ENCODE assay signal across 24 cellular contexts in genomic region chr4:30256105-30256828, GRCh38.
DNase-seq lines count a peak whose midpoint lies in the region; ATAC-seq and TF ChIP-seq lines count a peak whose summit lies in the region.
"Had no signal": no experiment of that assay in that cellular context is flagged by ENCODE, and none has a peak within 500 bp of the region (broad histone marks: within the 10 kb centered on the region; RNA-seq: fewer than 3 reads in every experiment).

No MANE protein-coding gene starts in this region.

- no peak overlapping the region for H3K4me3 ChIP-seq in Caco-2 (ENCODE audit: low read depth, low read length)
- no peak overlapping the region for H3K4me3 ChIP-seq in Jurkat, Clone E6-1 (ENCODE audit: low read length)
- H3K4me3 ChIP-seq in epithelial cell of esophagus (ENCODE audit: low read length): no peak overlapping the region
- no peak overlapping the region for H3K4me3 ChIP-seq in hepatocyte
- H3K4me3 ChIP-seq in spleen: no peak overlapping the region
- H3K4me3 ChIP-seq: breast epithelium, smooth muscle cell had no signal

- no peaks in the 10 kb centered on the region for H3K9me3 Mint-ChIP-seq in Caco-2 (ENCODE audit: unreplicated experiment)
- H3K9me3 Mint-ChIP-seq in stimulated activated naive CD8-positive, alpha-beta T cell treated with anti-CD3 and anti-CD28 coated beads, Interleukin-15, amount 100 ng/mL, for 72 hours: peaks cover 0 to 15% of the 10 kb centered on the region in 2 donors

- H3K9me3 ChIP-seq in Caco-2 (no peaks in the 10 kb centered on the region), hepatocyte (ENCODE audit: low read depth) (no peaks in the 10 kb centered on the region), spleen (peaks cover 0 to 40% (median 24%) of the 10 kb centered on the region in 8 donors)
- H3K9me3 ChIP-seq: neutrophil had no signal

- TF ChIP-seq POLR2A in spleen (IDR thresholded peaks at IDR 0.05): no peak

- H3K27ac ChIP-seq in hepatocyte (no peak overlapping the region), spleen (no peak overlapping the region)
- H3K27ac ChIP-seq: breast epithelium, neutrophil, VCaP had no signal

- H3K9me2 ChIP-seq in hepatocyte (replicated peaks; ENCODE audit: insufficient read depth): no peaks in the 10 kb centered on the region

- H2AFZ ChIP-seq in hepatocyte: no peak overlapping the region

- H3K79me2 ChIP-seq in hepatocyte: no peaks in the 10 kb centered on the region

- H3K36me3 ChIP-seq in Caco-2 (ENCODE audit: control insufficient read depth, insufficient read depth, low read length): no peaks in the 10 kb centered on the region
- no peaks in the 10 kb centered on the region for H3K36me3 ChIP-seq in hepatocyte (replicated peaks; ENCODE audit: insufficient read depth, low read depth)
- no peaks in the 10 kb centered on the region for H3K36me3 ChIP-seq in spleen
- H3K36me3 ChIP-seq: breast epithelium, neutrophil had no signal

- CTCF ChIA-PET in Caco-2 (lab: Charles Lee): no interaction called here

- H3K4me2 ChIP-seq in hepatocyte: no peak overlapping the region
- H3K4me2 ChIP-seq: smooth muscle cell had no signal

- peak overlapping the region; percentile 60 for H3K4me3 Mint-ChIP-seq in Caco-2 (ENCODE audit: unreplicated experiment)
- H3K4me3 Mint-ChIP-seq in stimulated activated naive CD8-positive, alpha-beta T cell treated with anti-CD3 and anti-CD28 coated beads, Interleukin-15, amount 100 ng/mL, for 72 hours: no peak overlapping the region
- H3K4me3 Mint-ChIP-seq: T-helper 17 cell had no signal

- H3K27ac Mint-ChIP-seq in Caco-2 (ENCODE audit: unreplicated experiment): no peak overlapping the region
- no peak overlapping the region for H3K27ac Mint-ChIP-seq in stimulated activated naive CD8-positive, alpha-beta T cell treated with anti-CD3 and anti-CD28 coated beads, Interleukin-15, amount 100 ng/mL, for 72 hours
- H3K27ac Mint-ChIP-seq: T-helper 17 cell had no signal

- 87% methylated on average over 3 of the region's 3 CpGs for WGBS in hepatocyte (ENCODE audit: low lambda C conversion rate, missing lambda C conversion rate)
- 77 to 92% (median 82%) methylated on average over 3 of the region's 3 CpGs for WGBS in spleen, 5 donors

- H3K27me3 ChIP-seq in Caco-2 (replicated peaks; ENCODE audit: control insufficient read depth, insufficient read depth, low read length): no peaks in the 10 kb centered on the region
- H3K27me3 ChIP-seq in hepatocyte: no peaks in the 10 kb centered on the region
- H3K27me3 ChIP-seq in spleen (replicated peaks in 1 of 7): no peaks in the 10 kb centered on the region
- H3K27me3 ChIP-seq: breast epithelium, neutrophil had no signal

- ATAC-seq in stimulated activated naive CD8-positive, alpha-beta T cell treated with anti-CD3 and anti-CD28 coated beads, Interleukin-15, amount 100 ng/mL, for 72 hours: no peak
- ATAC-seq: stimulated activated naive CD8-positive, alpha-beta T cell treated with anti-CD3 and anti-CD28 coated beads, Interleukin-15, Interleukin-2, amounts not matched to agents 100 U/mL and 50 U/mL, for 24 hours; T-helper 17 cell had no signal

- TF ChIP-seq CTCF in Caco-2 (IDR thresholded peaks at IDR 0.05; ENCODE audit: insufficient read depth in 1 of 2, low read depth in 1 of 2, low read length in 1 of 2, severe bottlenecking in 1 of 2, unreplicated experiment in 1 of 2): no peak
- TF ChIP-seq CTCF in epithelial cell of esophagus (IDR thresholded peaks at IDR 0.05; ENCODE audit: insufficient read depth, low read depth, low read length, missing control alignments): no peak
- no peak for TF ChIP-seq CTCF in hepatocyte (IDR thresholded peaks at IDR 0.05; ENCODE audit: poor library complexity)
- TF ChIP-seq CTCF in spleen (IDR thresholded peaks at IDR 0.05 in 8 of 11, conservative IDR thresholded peaks at IDR 0.05 in 3 of 11): no peak

- no peaks in the 10 kb centered on the region for H3K27me3 Mint-ChIP-seq in Caco-2 (ENCODE audit: insufficient read depth, unreplicated experiment)
- no peaks in the 10 kb centered on the region for H3K27me3 Mint-ChIP-seq in stimulated activated naive CD8-positive, alpha-beta T cell treated with anti-CD3 and anti-CD28 coated beads, Interleukin-15, amount 100 ng/mL, for 72 hours
- H3K27me3 Mint-ChIP-seq: T-helper 17 cell had no signal

- no TSS peak for BruUV-seq in Caco-2 (replicated peaks; lab: Mats Ljungman, UMichigan)

- DNase-seq in Caco-2 (peak in 1 of 2 experiments; percentile 14), NCI-H69 (lab: John Stamatoyannopoulos, UW) (peak; percentile 72), epithelial cell of esophagus (ENCODE audit: low read depth) (peak; percentile 75), hepatocyte (ENCODE audit: low spot score) (no peak), activated gamma-delta T cell (lab: John Stamatoyannopoulos, UW) (no peak), spleen (no peak)
- peak; percentile 14 for DNase-seq in Jurkat, Clone E6-1 (ENCODE audit: low read depth, low spot score)
- DNase-seq in stimulated activated naive CD8-positive, alpha-beta T cell treated with anti-CD3 and anti-CD28 coated beads, Interleukin-15, amount 100 ng/mL, for 72 hours: no peak
- DNase-seq: activated CD4-positive, alpha-beta T cell treated with anti-CD3 and anti-CD28 coated beads, Interleukin-2, amount 50 U/mL, for 48 hours; activated gamma-delta T cell treated with Interleukin-2 at 50 U/mL for 16 hours; cortex of kidney; islet precursor cell; Kasumi-1; NCI-H1436 treated with DMSO at 0.1 percent for 48 hours; NCI-H524 treated with DMSO at 0.1 percent for 48 hours; SHP77 treated with DMSO at 0.1 percent for 48 hours; stimulated activated CD4-positive, alpha-beta T cell treated with anti-CD3 and anti-CD28 coated beads, Interleukin-4, amount 100 ng/mL, for 1 hour; stimulated activated naive CD8-positive, alpha-beta T cell treated with anti-CD3 and anti-CD28 coated beads, Interleukin-15, Interleukin-2, amounts not matched to agents 100 U/mL and 50 U/mL, for 24 hours; T-helper 17 cell; trophoblast cell had no signal

- POLR2A ChIA-PET in Caco-2 (lab: Charles Lee): no interaction called here

- H3K36me3 Mint-ChIP-seq in Caco-2 (ENCODE audit: insufficient read depth, unreplicated experiment): no peaks in the 10 kb centered on the region

- H3K4me1 Mint-ChIP-seq in Caco-2 (ENCODE audit: low read depth, unreplicated experiment): no peaks in the 10 kb centered on the region
- H3K4me1 Mint-ChIP-seq in stimulated activated naive CD8-positive, alpha-beta T cell treated with anti-CD3 and anti-CD28 coated beads, Interleukin-15, amount 100 ng/mL, for 72 hours: no peaks in the 10 kb centered on the region
- H3K4me1 Mint-ChIP-seq: T-helper 17 cell had no signal

- intact Hi-C loops in Caco-2 (cut with micrococcal nuclease; ENCODE audit: unreplicated experiment) (no loop called here), spleen (cut with DNase I; ENCODE audit: low total_unique reads) (no loop called here)

- no peaks in the 10 kb centered on the region for H3K4me1 ChIP-seq in Caco-2
- no peaks in the 10 kb centered on the region for H3K4me1 ChIP-seq in hepatocyte (ENCODE audit: insufficient read depth)
- no peaks in the 10 kb centered on the region for H3K4me1 ChIP-seq in spleen
- H3K4me1 ChIP-seq: breast epithelium had no signal

- H4K20me1 ChIP-seq in hepatocyte (ENCODE audit: insufficient read depth, poor library complexity, severe bottlenecking): no peaks in the 10 kb centered on the region

Comparison
In these comparisons a context has a peak if more than half of its experiments do, and no peak if none do; other contexts are left out.
1. DNase-seq: peak in Jurkat, Clone E6-1 (single experiment), NCI-H69 (single experiment) and epithelial cell of esophagus (single experiment); none in stimulated activated naive CD8-positive, alpha-beta T cell treated with anti-CD3 and anti-CD28 coated beads, Interleukin-15, amount 100 ng/mL, for 72 hours (0 of 2), hepatocyte (single experiment), activated gamma-delta T cell (single experiment) and spleen (single experiment).